Comparison of ENCODE assay signal across 21 cellular contexts in the genomic region with DNA sequence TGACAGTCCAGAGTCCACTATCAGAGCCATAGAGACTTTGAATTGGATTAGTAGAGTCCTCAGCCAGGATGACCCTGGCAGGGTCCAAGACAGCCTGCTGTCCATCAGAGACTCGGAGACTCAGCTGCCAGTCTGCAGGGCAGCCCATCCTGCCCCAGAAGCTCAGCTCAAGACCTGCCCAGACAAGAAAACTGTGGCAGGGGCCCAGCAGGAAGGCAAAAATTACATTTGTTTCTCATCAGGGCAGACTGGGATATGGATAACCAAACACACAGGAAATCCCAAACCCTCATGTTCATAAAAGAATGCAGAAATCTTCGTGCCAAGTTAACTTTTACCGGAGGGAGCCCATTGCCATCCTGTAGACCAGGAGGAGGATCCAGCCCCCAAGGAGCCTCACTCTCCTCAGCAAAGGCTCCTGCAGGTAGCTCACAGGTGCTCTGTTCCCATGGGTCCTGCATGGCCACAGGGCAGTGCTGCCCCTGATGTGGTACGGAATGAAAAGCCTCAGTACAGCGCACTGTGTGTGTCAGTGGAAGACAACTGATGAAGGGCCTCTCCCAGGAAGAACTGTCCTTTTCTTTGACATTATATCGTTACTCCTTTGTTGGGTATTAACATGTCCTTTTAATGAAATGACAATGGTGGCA.
DNase-seq lines count a peak whose midpoint lies in the region; ATAC-seq and TF ChIP-seq lines count a peak whose summit lies in the region.
"Had no signal": no experiment of that assay in that cellular context is flagged by ENCODE, and none has a peak within 500 bp of the region (broad histone marks: within the 10 kb centered on the region; RNA-seq: fewer than 3 reads in every experiment).

No MANE protein-coding gene starts in this region.

- H3K9me3 ChIP-seq in body of pancreas (no peaks in the 10 kb centered on the region), uterus (no peaks in the 10 kb centered on the region)
- H3K9me3 ChIP-seq: right lobe of liver, upper lobe of right lung had no signal

- no peak for TF ChIP-seq CTCF in body of pancreas (IDR thresholded peaks at IDR 0.05)
- TF ChIP-seq CTCF in uterus (IDR thresholded peaks at IDR 0.05) = no peak

- TF ChIP-seq POLR2A in body of pancreas (IDR thresholded peaks at IDR 0.05) = no peak
- TF ChIP-seq POLR2A in uterus (IDR thresholded peaks at IDR 0.05) = no peak

- ATAC-seq in body of pancreas (peak; percentile 56), Right ventricle myocardium superior (ENCODE audit: poor library complexity) (no peak), HG03095 (IDR thresholded peaks at IDR 0.05; ENCODE audit: unreplicated experiment) (no peak)
- ATAC-seq: HCT116; left ventricle myocardium superior; right lobe of liver; stimulated activated naive CD8-positive, alpha-beta T cell treated with anti-CD3 and anti-CD28 coated beads, Interleukin-15, amount 100 ng/mL, for 72 hours; upper lobe of right lung had no signal

- intact Hi-C loops in body of pancreas (cut with DNase I) (no loop called here), uterus (cut with DNase I; ENCODE audit: low total_unique reads) (no loop called here), Right ventricle myocardium superior (cut with DNase I) (no loop called here)

- 32 to 38% methylated on average over 6 of the region's 6 CpGs for WGBS in body of pancreas, 2 donors

- H3K4me1 ChIP-seq in body of pancreas = peaks cover 71% of the 10 kb centered on the region
- peaks cover 11 to 15% of the 10 kb centered on the region in 2 donors for H3K4me1 ChIP-seq in uterus
- H3K4me1 ChIP-seq: right lobe of liver had no signal

- H3K27me3 ChIP-seq in body of pancreas = no peaks in the 10 kb centered on the region
- no peaks in the 10 kb centered on the region for H3K27me3 ChIP-seq in uterus
- H3K27me3 ChIP-seq: right lobe of liver, upper lobe of right lung had no signal

- H3K27ac ChIP-seq in body of pancreas (peak overlapping the region; percentile 33 to 88 (median 87)), uterus (peak overlapping the region; percentile 79 to 90)
- H3K27ac ChIP-seq: right lobe of liver, upper lobe of right lung had no signal

- H3K36me3 ChIP-seq in body of pancreas (replicated peaks in 1 of 2; ENCODE audit: insufficient read depth in 1 of 2, low read depth in 2 of 2) (no peaks in the 10 kb centered on the region), uterus (no peaks in the 10 kb centered on the region)
- H3K36me3 ChIP-seq: right lobe of liver, upper lobe of right lung had no signal

- DNase-seq in HPDE6-E6E7 (ENCODE audit: extremely low spot score) = peak; percentile 50
- DNase-seq in body of pancreas = peak; percentile 62 to 84 (median 74)
- DNase-seq in glomerular visceral epithelial cell (ENCODE audit: extremely low spot score) = peak; percentile 28
- no peak for DNase-seq in uterus
- DNase-seq in Right ventricle myocardium superior = no peak
- no peak for DNase-seq in RPMI8226
- DNase-seq: activated CD4-positive, alpha-beta T cell treated with anti-CD3 and anti-CD28 coated beads, Interleukin-2, amount 10 ng/mL, durations not matched to agents 24 days and 14 days; activated naive CD4-positive, alpha-beta T cell; activated T-cell treated with anti-CD3 and anti-CD28 coated beads for 4 hours; cortex of kidney; Karpas-422; left ventricle myocardium superior; NCI-H1417; NCI-H82; nucleus accumbens; right lobe of liver; stimulated activated CD4-positive, alpha-beta T cell treated with anti-CD3 and anti-CD28 coated beads, Interleukin-2, amount 100 ng/mL, for 24 hours; stimulated activated naive CD8-positive, alpha-beta T cell treated with anti-CD3 and anti-CD28 coated beads, Interleukin-15, amount 100 ng/mL, for 72 hours; upper lobe of right lung had no signal

- H3K4me3 ChIP-seq in body of pancreas = no peak overlapping the region
- H3K4me3 ChIP-seq in uterus = no peak overlapping the region
- H3K4me3 ChIP-seq: right lobe of liver, upper lobe of right lung had no signal

Comparison
In these comparisons a context has a peak if more than half of its experiments do, and no peak if none do; other contexts are left out.
1. DNase-seq: peak in HPDE6-E6E7 (single experiment), body of pancreas (4 of 4) and glomerular visceral epithelial cell (single experiment); none in uterus (0 of 2), Right ventricle myocardium superior (single experiment) and RPMI8226 (single experiment).